8 cellular contexts compared by ENCODE assay signal in genomic region chr5:150562832-150563231, GRCh38. TPM values are rescaled to one million over a fixed set of nuclear protein-coding genes. Genes with fewer than 3 reads are reported as not detected.
DNase-seq lines count a peak whose midpoint lies in the region; ATAC-seq and TF ChIP-seq lines count a peak whose summit lies in the region.

No MANE protein-coding gene starts in this region.

- H3K9me3 Mint-ChIP-seq in CD4-positive, CD25-positive, alpha-beta regulatory T cell, result no peaks in the 10 kb centered on the region
- peaks cover 4% of the 10 kb centered on the region for H3K9me3 Mint-ChIP-seq in progenitor cell of endocrine pancreas (ENCODE audit: low read depth)

- in situ Hi-C loops in GM13976 (cut with MboI; ENCODE audit: low sequenced_read_pairs, unreplicated experiment), result loop anchor here (5.0 to 25.0 kb wide), 2 partner anchors 89 to 249 kb away; no protein-coding TSS in a partner anchor

- peak in 2 of 3 donors; percentile 9 to 52 for DNase-seq in CD4-positive, CD25-positive, alpha-beta regulatory T cell
- DNase-seq in GM13976 (ENCODE audit: low spot score) (no peak), OCI-M1 (lab: John Stamatoyannopoulos, UW) (peak; percentile 84), dermis microvascular lymphatic vessel endothelial cell (ENCODE audit: low read depth in 2 of 2) (peak; percentile 54 to 65), progenitor cell of endocrine pancreas (ENCODE audit: low spot score, unreplicated experiment) (no peak), Ammon's horn (ENCODE audit: low spot score) (no peak)

- TF ChIP-seq CTCF in GM13976 (IDR thresholded peaks at IDR 0.05; ENCODE audit: borderline replicate concordance, control extremely low read depth, extremely low read depth, insufficient read depth, missing control alignments), result peak; percentile 33
- peak; percentile 59 for TF ChIP-seq CTCF in progenitor cell of endocrine pancreas (IDR thresholded peaks at IDR 0.05; ENCODE audit: unreplicated experiment)

- H3K4me1 Mint-ChIP-seq in CD4-positive, CD25-positive, alpha-beta regulatory T cell, result peaks cover 0 to 2% (median 0%) of the 10 kb centered on the region in 4 donors
- peaks cover 2% of the 10 kb centered on the region for H3K4me1 Mint-ChIP-seq in progenitor cell of endocrine pancreas (ENCODE audit: low read depth)

- no peak overlapping the region for H3K4me3 Mint-ChIP-seq in CD4-positive, CD25-positive, alpha-beta regulatory T cell
- H3K4me3 Mint-ChIP-seq in progenitor cell of endocrine pancreas (ENCODE audit: low read depth), result no peak overlapping the region

- H3K27me3 Mint-ChIP-seq in CD4-positive, CD25-positive, alpha-beta regulatory T cell, result peaks cover 8% of the 10 kb centered on the region
- no peaks in the 10 kb centered on the region for H3K27me3 Mint-ChIP-seq in progenitor cell of endocrine pancreas

- no peak for ATAC-seq in CD4-positive, CD25-positive, alpha-beta regulatory T cell (ENCODE audit: low read depth in 2 of 2)
- no peak for ATAC-seq in GM18519 (IDR thresholded peaks at IDR 0.05; ENCODE audit: low FRiP score, unreplicated experiment)
- ATAC-seq in HG02870 (IDR thresholded peaks at IDR 0.05; ENCODE audit: unreplicated experiment), result no peak

- no peaks in the 10 kb centered on the region for H3K36me3 Mint-ChIP-seq in CD4-positive, CD25-positive, alpha-beta regulatory T cell
- peaks cover 1% of the 10 kb centered on the region for H3K36me3 Mint-ChIP-seq in progenitor cell of endocrine pancreas (ENCODE audit: insufficient read depth)

- H3K27ac ChIP-seq in CD4-positive, CD25-positive, alpha-beta regulatory T cell (ENCODE audit: insufficient read depth, low read length, poor library complexity, severe bottlenecking), result no peak overlapping the region

- no peaks in the 10 kb centered on the region for H3K27me3 ChIP-seq in CD4-positive, CD25-positive, alpha-beta regulatory T cell (ENCODE audit: control insufficient read depth, insufficient read depth, low read length)

- H3K36me3 ChIP-seq in CD4-positive, CD25-positive, alpha-beta regulatory T cell (ENCODE audit: control insufficient read depth, insufficient read depth, low read length), result no peaks in the 10 kb centered on the region

- no peaks in the 10 kb centered on the region for H3K9me3 ChIP-seq in CD4-positive, CD25-positive, alpha-beta regulatory T cell (ENCODE audit: control insufficient read depth in 2 of 2, low read length in 2 of 2)

- H3K4me1 ChIP-seq in CD4-positive, CD25-positive, alpha-beta regulatory T cell (ENCODE audit: control insufficient read depth, insufficient read depth, low read length, poor library complexity, severe bottlenecking), result peaks cover 3% of the 10 kb centered on the region

- H3K27ac Mint-ChIP-seq in CD4-positive, CD25-positive, alpha-beta regulatory T cell, result no peak overlapping the region
- H3K27ac Mint-ChIP-seq in progenitor cell of endocrine pancreas, result peak overlapping the region; percentile 45

- no peak overlapping the region for H3K4me3 ChIP-seq in CD4-positive, CD25-positive, alpha-beta regulatory T cell (ENCODE audit: low read depth, low read length)

RNA-seq across cellular contexts. Expression of gene NDST1, which starts 54.9 kb away (rescaled TPM):
- 2.4 TPM for total RNA-seq in CD4-positive, CD25-positive, alpha-beta regulatory T cell
- not detected for polyA plus RNA-seq in CD4-positive, CD25-positive, alpha-beta regulatory T cell
- total RNA-seq in dermis microvascular lymphatic vessel endothelial cell (22.3 and 35.3 TPM in 2 replicates), progenitor cell of endocrine pancreas (154 and 169 TPM in 2 replicates)

Comparison
In these comparisons a context has a peak if more than half of its experiments do, and no peak if none do; other contexts are left out.
1. DNase-seq: peak in CD4-positive, CD25-positive, alpha-beta regulatory T cell (2 of 3), OCI-M1 (single experiment) and dermis microvascular lymphatic vessel endothelial cell (2 of 2); none in GM13976 (single experiment), progenitor cell of endocrine pancreas (single experiment) and Ammon's horn (single experiment).